2 cellular contexts compared by ENCODE assay signal in genomic region chr11:1121343-1122331, GRCh38.
TF ChIP-seq lines count a peak whose summit lies in the region.

No MANE protein-coding gene starts in this region.

TF ChIP-seq in SK-N-SH, 30 proteins besides CTCF, POLR2A, EP300 and RAD21 (continued from another document):
- TF ChIP-seq REST (IDR thresholded peaks at IDR 0.05; ENCODE audit: low read depth, low read length): no peak
- no peak for TF ChIP-seq RXRA (IDR thresholded peaks at IDR 0.05; ENCODE audit: borderline replicate concordance, low read depth)
- no peak for TF ChIP-seq PBX3 (IDR thresholded peaks at IDR 0.05)
- TF ChIP-seq FOXM1 (IDR thresholded peaks at IDR 0.05; ENCODE audit: low read depth): no peak
- TF ChIP-seq MAX (IDR thresholded peaks at IDR 0.05; ENCODE audit: low read depth): no peak
- TF ChIP-seq EZH2phosphoT487 (IDR thresholded peaks at IDR 0.05; ENCODE audit: borderline replicate concordance, low read depth): no peak
- TF ChIP-seq IRF3 (IDR thresholded peaks at IDR 0.05; ENCODE audit: low read depth, low read length): no peak
- no peak for TF ChIP-seq GABPA (IDR thresholded peaks at IDR 0.05; ENCODE audit: low read depth)
- TF ChIP-seq TAF1 (IDR thresholded peaks at IDR 0.05; ENCODE audit: borderline replicate concordance, low read depth, low read length): no peak
- TF ChIP-seq TCF12 (IDR thresholded peaks at IDR 0.05): no peak
- TF ChIP-seq MEF2A (IDR thresholded peaks at IDR 0.05; ENCODE audit: borderline replicate concordance, low read depth): no peak
- no peak for TF ChIP-seq SMC3 (IDR thresholded peaks at IDR 0.05; ENCODE audit: low read depth, low read length)
- TF ChIP-seq USF2 (IDR thresholded peaks at IDR 0.05; ENCODE audit: borderline replicate concordance, low read depth, low read length): no peak
- no peak for TF ChIP-seq NRF1 (IDR thresholded peaks at IDR 0.05; ENCODE audit: low read depth, low read length)
- TF ChIP-seq NFIC (IDR thresholded peaks at IDR 0.05; ENCODE audit: borderline replicate concordance): no peak

TF ChIP-seq in SK-N-SH treated with all-trans-retinoic acid at 6 μM for 48 hours, 23 proteins besides CTCF, POLR2A, EP300 and RAD21 (continued from another document):
- TF ChIP-seq PATZ1 (CRISPR knock-in tag; IDR thresholded peaks at IDR 0.05; ENCODE audit: borderline replicate concordance) (no peak), ZNF565 (CRISPR knock-in tag; conservative IDR thresholded peaks at IDR 0.05; ENCODE audit: low read depth) (no peak), ISL1 (CRISPR knock-in tag; IDR thresholded peaks at IDR 0.05) (no peak), CREB5 (CRISPR knock-in tag; IDR thresholded peaks at IDR 0.05; ENCODE audit: low read depth) (no peak), RARB (CRISPR knock-in tag; IDR thresholded peaks at IDR 0.05) (no peak), PPARA (CRISPR knock-in tag; IDR thresholded peaks at IDR 0.05; ENCODE audit: borderline replicate concordance) (no peak), TCF4 (CRISPR knock-in tag; IDR thresholded peaks at IDR 0.05; ENCODE audit: borderline replicate concordance) (no peak), POU6F1 (CRISPR knock-in tag; IDR thresholded peaks at IDR 0.05; ENCODE audit: borderline replicate concordance, low read depth) (no peak), ZNF70 (CRISPR knock-in tag; IDR thresholded peaks at IDR 0.05) (no peak), ZNF8 (CRISPR knock-in tag; IDR thresholded peaks at IDR 0.05) (no peak), ZFP30 (CRISPR knock-in tag; IDR thresholded peaks at IDR 0.05) (no peak), ARNTL (CRISPR knock-in tag; IDR thresholded peaks at IDR 0.05; ENCODE audit: borderline replicate concordance, low read depth) (no peak), BACH2 (CRISPR knock-in tag; IDR thresholded peaks at IDR 0.05; ENCODE audit: borderline replicate concordance) (no peak), ZC3H10 (CRISPR knock-in tag; IDR thresholded peaks at IDR 0.05) (no peak), GLIS3 (CRISPR knock-in tag; IDR thresholded peaks at IDR 0.05) (no peak), CSRNP3 (CRISPR knock-in tag; IDR thresholded peaks at IDR 0.05) (no peak)
